Comparison of ENCODE assay signal across 20 cellular contexts in the genomic region with DNA sequence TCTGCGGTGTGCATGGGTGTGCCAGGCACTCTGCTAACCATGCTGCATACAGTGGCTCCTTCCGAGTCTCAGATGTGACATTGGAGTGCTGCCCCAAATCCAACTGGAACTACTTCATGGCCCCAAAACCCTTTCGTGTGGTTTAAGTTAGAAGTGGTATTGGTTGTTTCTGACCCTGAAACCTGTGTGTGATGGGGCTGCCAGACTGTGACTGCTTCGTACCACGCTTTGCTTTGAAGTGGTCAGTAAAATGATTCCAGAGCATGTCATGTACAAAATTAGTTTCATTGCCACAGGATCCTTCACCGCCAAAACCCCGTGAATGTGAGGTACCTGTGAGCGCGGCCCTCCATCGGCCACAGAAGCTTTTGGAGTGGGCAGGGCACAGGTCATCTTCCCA.
"Had no signal": no experiment of that assay in that cellular context is flagged by ENCODE, and none has a peak within 500 bp of the region (broad histone marks: within the 10 kb centered on the region; RNA-seq: fewer than 3 reads in every experiment).

No MANE protein-coding gene starts in this region.

- DNase-seq: effector CD8-positive, alpha-beta T cell; foreskin melanocyte; heart right ventricle; hypothalamus; kidney glomerular epithelial cell; mesendoderm; naive B cell; psoas muscle; retina; right lobe of liver; stimulated activated CD4-positive, alpha-beta T cell treated with anti-CD3 and anti-CD28 coated beads, Interleukin-4, amount 100 ng/mL, for 1 hour; stimulated activated CD8-positive, alpha-beta memory T cell treated with anti-CD3 and anti-CD28 coated beads, Interleukin-4, amount 100 ng/mL, for 48 hours; stimulated activated naive CD8-positive, alpha-beta T cell treated with anti-CD3 and anti-CD28 coated beads, Interleukin-15, Interleukin-2, amounts not matched to agents 100 U/mL and 50 U/mL, for 24 hours; thyroid gland; uterus had no signal

- H3K27ac Mint-ChIP-seq: nephron; stimulated activated effector memory CD8-positive, alpha-beta T cell treated with anti-CD3 and anti-CD28 coated beads, Interleukin-12 subunit alpha, Interleukin-12 subunit beta, amount 100 ng/mL, for 72 hours had no signal

- H3K27me3 ChIP-seq: heart right ventricle, neutrophil, right lobe of liver, suprapubic skin, thyroid gland, upper lobe of left lung, uterus had no signal

- H3K4me1 ChIP-seq: psoas muscle, right lobe of liver, thyroid gland, uterus had no signal

- H3K27me3 Mint-ChIP-seq: naive B cell had no signal

- H3K4me1 Mint-ChIP-seq: nephron; stimulated activated effector memory CD8-positive, alpha-beta T cell treated with anti-CD3 and anti-CD28 coated beads, Interleukin-12 subunit alpha, Interleukin-12 subunit beta, amount 100 ng/mL, for 72 hours had no signal

- H3K36me3 Mint-ChIP-seq: stimulated activated effector memory CD8-positive, alpha-beta T cell treated with anti-CD3 and anti-CD28 coated beads, Interleukin-12 subunit alpha, Interleukin-12 subunit beta, amount 100 ng/mL, for 72 hours had no signal

- H3K4me3 Mint-ChIP-seq: naive B cell; nephron; stimulated activated effector memory CD8-positive, alpha-beta T cell treated with anti-CD3 and anti-CD28 coated beads, Interleukin-12 subunit alpha, Interleukin-12 subunit beta, amount 100 ng/mL, for 72 hours had no signal

- H3K9me3 ChIP-seq: neutrophil, psoas muscle, right lobe of liver, suprapubic skin, thyroid gland, upper lobe of left lung, uterus had no signal

- H3K36me3 ChIP-seq: right lobe of liver, thyroid gland, uterus had no signal

- H3K9me3 Mint-ChIP-seq: naive B cell; nephron; stimulated activated effector memory CD8-positive, alpha-beta T cell treated with anti-CD3 and anti-CD28 coated beads, Interleukin-12 subunit alpha, Interleukin-12 subunit beta, amount 100 ng/mL, for 72 hours had no signal

- H3K27ac ChIP-seq: heart right ventricle, neutrophil, psoas muscle, right lobe of liver, suprapubic skin, thyroid gland, upper lobe of left lung, uterus had no signal

- H3K4me3 ChIP-seq: heart right ventricle, psoas muscle, right lobe of liver, suprapubic skin, thyroid gland, upper lobe of left lung, uterus had no signal

- ATAC-seq: heart right ventricle; psoas muscle; right lobe of liver; stimulated activated effector memory CD8-positive, alpha-beta T cell treated with anti-CD3 and anti-CD28 coated beads, Interleukin-12 subunit alpha, Interleukin-12 subunit beta, amount 100 ng/mL, for 72 hours; stimulated activated naive CD8-positive, alpha-beta T cell treated with anti-CD3 and anti-CD28 coated beads, Interleukin-15, Interleukin-2, amounts not matched to agents 100 U/mL and 50 U/mL, for 24 hours had no signal
